Comparison of ENCODE assay signal across 8 cellular contexts in the genomic region with DNA sequence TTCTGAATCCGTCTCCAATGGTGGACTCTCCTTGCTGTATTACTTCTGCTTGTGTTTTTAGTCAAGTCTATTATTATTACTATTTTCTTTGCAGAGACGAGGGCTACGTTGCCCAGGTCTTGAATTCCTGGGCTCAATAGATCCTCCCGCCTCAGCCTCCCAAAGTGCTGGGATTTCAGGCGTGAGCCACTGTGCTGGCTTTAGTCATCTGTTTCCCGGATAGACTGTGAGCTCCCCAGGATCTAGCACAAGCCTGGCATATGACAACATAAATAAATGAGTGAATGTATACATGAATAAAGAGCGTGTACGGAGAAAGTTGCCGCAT. TPM values are rescaled to one million over a fixed set of nuclear protein-coding genes. Genes with fewer than 3 reads are reported as not detected.
A peak's percentile ranks its signal among the peaks of the same experiment; 100 is the strongest.
DNase-seq lines count a peak whose midpoint lies in the region; ATAC-seq and TF ChIP-seq lines count a peak whose summit lies in the region.

No MANE protein-coding gene starts in this region.

- H3K27me3 Mint-ChIP-seq in naive thymus-derived CD8-positive, alpha-beta T cell, result no peaks in the 10 kb centered on the region

- peak overlapping the region; percentile 99 to 100 (median 100) for H3K4me3 Mint-ChIP-seq in naive thymus-derived CD8-positive, alpha-beta T cell

- ATAC-seq in HG03558 (IDR thresholded peaks at IDR 0.05; ENCODE audit: extremely low read depth, unreplicated experiment) (peak; percentile 12), GM18498 (IDR thresholded peaks at IDR 0.05; ENCODE audit: unreplicated experiment) (no peak)
- ATAC-seq in naive thymus-derived CD8-positive, alpha-beta T cell, result no peak

- peaks cover 20 to 42% (median 38%) of the 10 kb centered on the region in 4 donors for H3K4me1 Mint-ChIP-seq in naive thymus-derived CD8-positive, alpha-beta T cell

- H3K27ac Mint-ChIP-seq in naive thymus-derived CD8-positive, alpha-beta T cell, result peak overlapping the region; percentile 95 to 99 (median 98)

- H3K36me3 Mint-ChIP-seq in naive thymus-derived CD8-positive, alpha-beta T cell, result no peaks in the 10 kb centered on the region

- H3K4me3 ChIP-seq in GM08714 (ENCODE audit: low read length) (peak overlapping the region; percentile 38; the same call in 1 of the 2 replicates), choroid plexus epithelial cell (ENCODE audit: low read depth, low read length) (peak overlapping the region; percentile 100)

- DNase-seq in choroid plexus epithelial cell (ENCODE audit: low read depth) (no peak), NCI-H510A treated with DMSO at 0.1 percent for 48 hours (lab: John Stamatoyannopoulos, UW) (no peak), hepatic stellate cell (ENCODE audit: low spot score) (no peak), NCI-H1417 treated with DMSO at 0.1 percent for 48 hours (lab: John Stamatoyannopoulos, UW) (no peak)
- no peak for DNase-seq in naive thymus-derived CD8-positive, alpha-beta T cell

- TF ChIP-seq CTCF in choroid plexus epithelial cell (conservative IDR thresholded peaks at IDR 0.05; ENCODE audit: low read depth, low read length), result no peak

- H3K9me3 Mint-ChIP-seq in naive thymus-derived CD8-positive, alpha-beta T cell, result no peaks in the 10 kb centered on the region

- POLR2A ChIA-PET in naive thymus-derived CD8-positive, alpha-beta T cell (lab: Charles Lee), result interaction anchor here (0.6 to 3.9 kb wide), 9 partner anchors 19 to 608 kb away, joined by 3 to 50 read pairs (median 5); a partner anchor contains a TSS

RNA-seq across cellular contexts. Expression of a gene that starts 0.4 kb away (rescaled TPM):
- 10 to 100 TPM; 68.4 to 75.6 TPM for total RNA-seq in naive thymus-derived CD8-positive, alpha-beta T cell
- polyA plus RNA-seq in naive thymus-derived CD8-positive, alpha-beta T cell, result 10 to 100 TPM; 17.9 to 23.4 (median 21.4) TPM

RNA-seq across cellular contexts. Expression of a gene that starts 19.8 kb away (rescaled TPM):
- total RNA-seq in naive thymus-derived CD8-positive, alpha-beta T cell, result 10 to 100 TPM; 35.7 to 36.1 TPM
- 10 to 100 TPM; 38.1 to 39.3 (median 38.8) TPM for polyA plus RNA-seq in naive thymus-derived CD8-positive, alpha-beta T cell
